13 cellular contexts compared by ENCODE assay signal in genomic region chr18:46253498-46253897, GRCh38.
DNase-seq lines count a peak whose midpoint lies in the region; ATAC-seq and TF ChIP-seq lines count a peak whose summit lies in the region.
"Had no signal": no experiment of that assay in that cellular context is flagged by ENCODE, and none has a peak within 500 bp of the region (broad histone marks: within the 10 kb centered on the region; RNA-seq: fewer than 3 reads in every experiment).

No MANE protein-coding gene starts in this region.

- H3K27me3 ChIP-seq in dorsolateral prefrontal cortex: no peaks in the 10 kb centered on the region
- H3K27me3 ChIP-seq: SJSA1 had no signal

- peaks cover 43% of the 10 kb centered on the region for H3K4me1 Mint-ChIP-seq in brain

- H3K9me3 Mint-ChIP-seq in brain: no peaks in the 10 kb centered on the region

- intact Hi-C loops in dorsolateral prefrontal cortex (cut with DNase I): loop anchor here in 1 of 2 donors (10.0 kb wide), 1 partner anchor 79 kb away; a partner anchor contains a TSS

- H3K4me3 ChIP-seq in dorsolateral prefrontal cortex: no peak overlapping the region
- H3K4me3 ChIP-seq: SJSA1 had no signal

- DNase-seq in AG08395 (ENCODE audit: low spot score) (peak; percentile 15), HCEC 1CT (peak; percentile 14), kidney tubule cell (ENCODE audit: low spot score) (peak; percentile 85), dorsolateral prefrontal cortex (no peak), NCI-H345 (lab: John Stamatoyannopoulos, UW) (no peak), NCI-H2081 treated with DMSO at 0.1 percent for 48 hours (lab: John Stamatoyannopoulos, UW) (no peak)
- DNase-seq: activated CD4-positive, CD25-positive, alpha-beta regulatory T cell treated with anti-CD3 and anti-CD28 coated beads, Interleukin-2, amount 50 U/mL, for 72 hours; C1 segment of cervical spinal cord; naive thymus-derived CD8-positive, alpha-beta T cell; NCI-H774 had no signal

- H3K27me3 Mint-ChIP-seq in brain: no peaks in the 10 kb centered on the region
- H3K27me3 Mint-ChIP-seq: naive thymus-derived CD8-positive, alpha-beta T cell had no signal

- no peak for TF ChIP-seq CTCF in brain (conservative IDR thresholded peaks at IDR 0.05)
- TF ChIP-seq CTCF in dorsolateral prefrontal cortex (IDR thresholded peaks at IDR 0.05 in 54 of 56, conservative IDR thresholded peaks at IDR 0.05 in 2 of 56; ENCODE audit: low read depth in 1 of 56, partially characterized antibody in 56 of 56): no peak

- peaks cover 36% of the 10 kb centered on the region for H3K36me3 Mint-ChIP-seq in brain

- H3K27ac Mint-ChIP-seq in brain: peak overlapping the region in 3 of 5 experiments; percentile 8 to 84 (median 17)

- no peak overlapping the region for H3K4me3 Mint-ChIP-seq in brain
- H3K4me3 Mint-ChIP-seq: naive thymus-derived CD8-positive, alpha-beta T cell had no signal

- ATAC-seq in GM21723 (IDR thresholded peaks at IDR 0.05; ENCODE audit: unreplicated experiment): no peak
- ATAC-seq: naive thymus-derived CD8-positive, alpha-beta T cell had no signal

- H3K27ac ChIP-seq in dorsolateral prefrontal cortex: no peak overlapping the region
- H3K27ac ChIP-seq: SJSA1 had no signal

Comparison
In these comparisons a context has a peak if more than half of its experiments do, and no peak if none do; other contexts are left out.
1. DNase-seq: peak in AG08395 (single experiment), HCEC 1CT (single experiment) and kidney tubule cell (single experiment); none in dorsolateral prefrontal cortex (0 of 10), NCI-H345 (single experiment) and NCI-H2081 treated with DMSO at 0.1 percent for 48 hours (single experiment).